Comparison of ENCODE assay signal across 12 cellular contexts in genomic region chr2:201888476-201888875, GRCh38.
DNase-seq lines count a peak whose midpoint lies in the region; ATAC-seq and TF ChIP-seq lines count a peak whose summit lies in the region.
"Had no signal": no experiment of that assay in that cellular context is flagged by ENCODE, and none has a peak within 500 bp of the region (broad histone marks: within the 10 kb centered on the region; RNA-seq: fewer than 3 reads in every experiment).

No MANE protein-coding gene starts in this region.

- H3K4me3 Mint-ChIP-seq in endodermal cell (peak overlapping the region; percentile 43), neural crest cell (peak overlapping the region; percentile 52)
- H3K4me3 Mint-ChIP-seq in activated naive CD4-positive, alpha-beta T cell treated with anti-CD3 and anti-CD28 coated beads for 36 hours: no peak overlapping the region
- H3K4me3 Mint-ChIP-seq: naive thymus-derived CD8-positive, alpha-beta T cell; T-helper 2 cell treated with Interferon-gamma antibody and Interleukin-4, amounts not matched to agents 5 μg/mL and 100 μg/mL, for 36 hours had no signal

- H3K9ac ChIP-seq in endodermal cell (ENCODE audit: extremely low read depth, low read length, poor library complexity, severe bottlenecking): no peak overlapping the region
- H3K9ac ChIP-seq: BLaER1 had no signal

- H3K27ac ChIP-seq in right cardiac atrium (ENCODE audit: low read length): no peak overlapping the region
- H3K27ac ChIP-seq in endodermal cell (ENCODE audit: low read depth, low read length): no peak overlapping the region
- H3K27ac ChIP-seq: BLaER1 had no signal

- TF ChIP-seq CTCF in endodermal cell (conservative IDR thresholded peaks at IDR 0.05) (no peak), neural crest cell (conservative IDR thresholded peaks at IDR 0.05) (no peak)

- H3K4me1 ChIP-seq in right cardiac atrium (ENCODE audit: control insufficient read depth, insufficient read depth, low read length): no peaks in the 10 kb centered on the region
- peaks cover 29% of the 10 kb centered on the region for H3K4me1 ChIP-seq in endodermal cell (ENCODE audit: control insufficient read depth, insufficient read depth, low read length)

- ATAC-seq in right cardiac atrium (no peak), left cardiac atrium (no peak)
- ATAC-seq: naive thymus-derived CD8-positive, alpha-beta T cell had no signal

- H3K9me3 Mint-ChIP-seq in endodermal cell (no peaks in the 10 kb centered on the region), neural crest cell (no peaks in the 10 kb centered on the region)
- H3K9me3 Mint-ChIP-seq in activated naive CD4-positive, alpha-beta T cell treated with anti-CD3 and anti-CD28 coated beads for 36 hours: no peaks in the 10 kb centered on the region
- H3K9me3 Mint-ChIP-seq: naive thymus-derived CD8-positive, alpha-beta T cell; T-helper 2 cell treated with Interferon-gamma antibody and Interleukin-4, amounts not matched to agents 5 μg/mL and 100 μg/mL, for 36 hours had no signal

- CTCF ChIA-PET in activated naive CD4-positive, alpha-beta T cell treated with anti-CD3 and anti-CD28 coated beads for 36 hours (lab: Charles Lee): no interaction called here

- no peaks in the 10 kb centered on the region for H3K27me3 ChIP-seq in right cardiac atrium (ENCODE audit: control insufficient read depth, insufficient read depth)
- no peaks in the 10 kb centered on the region for H3K27me3 ChIP-seq in endodermal cell (ENCODE audit: control insufficient read depth, insufficient read depth, low read length, poor library complexity, severe bottlenecking)
- H3K27me3 ChIP-seq: BLaER1 had no signal

- no peak for DNase-seq in right cardiac atrium
- DNase-seq in left cardiac atrium: no peak
- no peak for DNase-seq in endodermal cell
- DNase-seq in neural crest cell (ENCODE audit: low read depth, low spot score): no peak
- DNase-seq in SIG-M5 (lab: John Stamatoyannopoulos, UW): no peak
- no peak for DNase-seq in activated naive CD4-positive, alpha-beta T cell treated with anti-CD3 and anti-CD28 coated beads for 36 hours
- DNase-seq in mucosa of gallbladder (ENCODE audit: low spot score): no peak
- DNase-seq in NAMALWA (ENCODE audit: low spot score): no peak
- DNase-seq: naive thymus-derived CD8-positive, alpha-beta T cell; NCI-H187 treated with DMSO at 0.1 percent for 48 hours had no signal

- intact Hi-C loops in right cardiac atrium (cut with DNase I) (loop anchor here in 2 of 4 donors (10.0 kb wide), 1 partner anchor 146 kb away; the partner anchor contains the start of gene FZD7 (in 2 of the 2)), left cardiac atrium (cut with DNase I) (loop anchor here in 1 of 2 donors (10.0 kb wide), 1 partner anchor 146 kb away; the partner anchor contains the start of gene FZD7)
- intact Hi-C loops in activated naive CD4-positive, alpha-beta T cell treated with anti-CD3 and anti-CD28 coated beads for 36 hours (cut with micrococcal nuclease): no loop called here

- 12% methylated on average over 7 of the region's 7 CpGs for WGBS in right cardiac atrium
- 0 to 18% methylated on average over 1 to 7 of the region's 7 CpGs for WGBS in endodermal cell (ENCODE audit: insufficient coverage in 1 of 2, insufficient read length in 1 of 2), 2 experiments

- H3K36me3 Mint-ChIP-seq in endodermal cell (ENCODE audit: low read depth): no peaks in the 10 kb centered on the region
- H3K36me3 Mint-ChIP-seq in neural crest cell (ENCODE audit: low read depth): no peaks in the 10 kb centered on the region
- H3K36me3 Mint-ChIP-seq in activated naive CD4-positive, alpha-beta T cell treated with anti-CD3 and anti-CD28 coated beads for 36 hours (ENCODE audit: low read depth): no peaks in the 10 kb centered on the region

- H3K9me3 ChIP-seq in right cardiac atrium (ENCODE audit: control insufficient read depth, low read length): no peaks in the 10 kb centered on the region
- H3K9me3 ChIP-seq in endodermal cell (ENCODE audit: control insufficient read depth, low read length): no peaks in the 10 kb centered on the region
- H3K9me3 ChIP-seq: BLaER1 had no signal

- H3K36me3 ChIP-seq in endodermal cell (ENCODE audit: control insufficient read depth, insufficient read depth, low read length): no peaks in the 10 kb centered on the region
- H3K36me3 ChIP-seq: BLaER1 had no signal

- peaks cover 3% of the 10 kb centered on the region for H3K27me3 Mint-ChIP-seq in endodermal cell (ENCODE audit: insufficient read depth)
- no peaks in the 10 kb centered on the region for H3K27me3 Mint-ChIP-seq in neural crest cell (ENCODE audit: low read depth)
- peaks cover 21% of the 10 kb centered on the region for H3K27me3 Mint-ChIP-seq in activated naive CD4-positive, alpha-beta T cell treated with anti-CD3 and anti-CD28 coated beads for 36 hours (ENCODE audit: low read depth)

- peaks cover 55% of the 10 kb centered on the region for H3K4me1 Mint-ChIP-seq in endodermal cell
- H3K4me1 Mint-ChIP-seq in neural crest cell: peaks cover 54% of the 10 kb centered on the region
- no peaks in the 10 kb centered on the region for H3K4me1 Mint-ChIP-seq in activated naive CD4-positive, alpha-beta T cell treated with anti-CD3 and anti-CD28 coated beads for 36 hours (ENCODE audit: low read depth)
- H3K4me1 Mint-ChIP-seq: naive thymus-derived CD8-positive, alpha-beta T cell had no signal

- H3K4me3 ChIP-seq in right cardiac atrium (ENCODE audit: low read length) (peak overlapping the region; percentile 66), endodermal cell (ENCODE audit: low read length) (peak overlapping the region; percentile 73)
- H3K4me3 ChIP-seq: BLaER1 had no signal

- H3K27ac Mint-ChIP-seq in endodermal cell (peak overlapping the region; percentile 7), neural crest cell (ENCODE audit: unreplicated experiment) (no peak overlapping the region)
- H3K27ac Mint-ChIP-seq in activated naive CD4-positive, alpha-beta T cell treated with anti-CD3 and anti-CD28 coated beads for 36 hours: no peak overlapping the region
- H3K27ac Mint-ChIP-seq: T-helper 2 cell treated with Interferon-gamma antibody and Interleukin-4, amounts not matched to agents 5 μg/mL and 100 μg/mL, for 36 hours had no signal
